27 cellular contexts compared by ENCODE assay signal in genomic region chr5:175035882-175036533, GRCh38.
"Had no signal": no experiment of that assay in that cellular context is flagged by ENCODE, and none has a peak within 500 bp of the region (broad histone marks: within the 10 kb centered on the region; RNA-seq: fewer than 3 reads in every experiment).

No MANE protein-coding gene starts in this region.

- DNase-seq: activated CD4-positive, alpha-beta memory T cell treated with anti-CD3 and anti-CD28 coated beads for 36 hours; activated CD4-positive, alpha-beta T cell treated with anti-CD3 and anti-CD28 coated beads, Interleukin-2, amount 10 ng/mL, durations not matched to agents 24 days and 14 days; activated CD4-positive, CD25-positive, alpha-beta regulatory T cell treated with anti-CD3 and anti-CD28 coated beads, Interleukin-2, amount 50 U/mL, for 72 hours; activated CD8-positive, alpha-beta memory T cell treated with anti-CD3 and anti-CD28 coated beads, Interleukin-2, amount 50 U/mL, for 48 hours; activated gamma-delta T cell treated with Interleukin-2 at 50 U/mL for 16 hours; activated naive CD8-positive, alpha-beta T cell treated with anti-CD3 and anti-CD28 coated beads, Interleukin-2, amount 50 U/mL, for 24 hours; activated T-cell treated with anti-CD3 and anti-CD28 coated beads, Interleukin-2, amount 50 U/mL, for 24 hours; amygdala; caudate nucleus; cortex of kidney; effector memory CD8-positive, alpha-beta T cell; foreskin fibroblast; head of caudate nucleus; hippocampal formation; midbrain; naive thymus-derived CD4-positive, alpha-beta T cell; nucleus accumbens; psoas muscle; stimulated activated CD4-positive, alpha-beta T cell treated with anti-CD3 and anti-CD28 coated beads, Interleukin-1b, Interleukin-23, amount 100 ng/mL, for 48 hours; stimulated activated CD4-positive, alpha-beta T cell treated with anti-CD3 and anti-CD28 coated beads, Interleukin-4, amount 100 ng/mL, for 4 hours; stimulated activated CD8-positive, alpha-beta memory T cell treated with anti-CD3 and anti-CD28 coated beads, Interleukin-4, amount 100 ng/mL, for 48 hours; stimulated activated naive CD8-positive, alpha-beta T cell treated with anti-CD3 and anti-CD28 coated beads, Interleukin-15, amount 100 ng/mL, for 72 hours; substantia nigra; thyroid gland; upper lobe of left lung had no signal

- ATAC-seq: activated naive CD8-positive, alpha-beta T cell treated with anti-CD3 and anti-CD28 coated beads, Interleukin-2, amount 50 U/mL, for 24 hours; effector memory CD8-positive, alpha-beta T cell; esophagus mucosa; naive thymus-derived CD4-positive, alpha-beta T cell; psoas muscle; stimulated activated memory B cell treated with anti-CD40 and anti-IgM and Interleukin-4, amounts not matched to agents 10 μg/mL and 1 μg/mL and 100 μg/mL, for 72 hours; stimulated activated naive CD8-positive, alpha-beta T cell treated with anti-CD3 and anti-CD28 coated beads, Interleukin-15, amount 100 ng/mL, for 72 hours had no signal
